Comparison of ENCODE assay signal across 8 cellular contexts in genomic region chr1:30744060-30744756, GRCh38. TPM values are rescaled to one million over a fixed set of nuclear protein-coding genes. Genes with fewer than 3 reads are reported as not detected.
DNase-seq lines count a peak whose midpoint lies in the region; ATAC-seq lines count a peak whose summit lies in the region.

No MANE protein-coding gene starts in this region.

- peaks cover 90 to 93% of the 10 kb centered on the region in 2 donors for H3K4me1 Mint-ChIP-seq in effector memory CD8-positive, alpha-beta T cell (ENCODE audit: low read depth in 2 of 2)

- H3K36me3 Mint-ChIP-seq in effector memory CD8-positive, alpha-beta T cell (ENCODE audit: insufficient read depth) = peaks cover 93% of the 10 kb centered on the region

- no peaks in the 10 kb centered on the region for H3K9me3 Mint-ChIP-seq in effector memory CD8-positive, alpha-beta T cell

- peak overlapping the region; percentile 99 for H3K4me3 Mint-ChIP-seq in effector memory CD8-positive, alpha-beta T cell

- no peaks in the 10 kb centered on the region for H3K27me3 Mint-ChIP-seq in effector memory CD8-positive, alpha-beta T cell

- DNase-seq in AG08395 (ENCODE audit: low spot score) (peak; percentile 41), GM19240 (ENCODE audit: insufficient read length, low spot score) (peak; percentile 64), LHCN-M2 (ENCODE audit: low read depth) (peak; percentile 57), NCI-H2227 treated with DMSO at 0.1 percent for 48 hours (lab: John Stamatoyannopoulos, UW) (no peak), NCI-H1092 (lab: John Stamatoyannopoulos, UW) (no peak), anterior cingulate cortex (lab: John Stamatoyannopoulos, UW) (no peak), NCI-H526 treated with DMSO at 0.1 percent for 48 hours (lab: John Stamatoyannopoulos, UW) (no peak)
- DNase-seq in effector memory CD8-positive, alpha-beta T cell = peak in 2 of 3 experiments; percentile 41 to 46

- H3K27ac Mint-ChIP-seq in effector memory CD8-positive, alpha-beta T cell = peak overlapping the region; percentile 99

- peak; percentile 54 for ATAC-seq in effector memory CD8-positive, alpha-beta T cell (replicated peaks)

RNA-seq across cellular contexts. Expression of gene LAPTM5, which starts 13.4 kb away (rescaled TPM):
- total RNA-seq in LHCN-M2 (2014; rRNA removed) = 1.2 and 1.3 TPM in 2 replicates
- polyA plus RNA-seq in LHCN-M2 (2012) = 4.3 TPM

RNA-seq across cellular contexts. Expression of gene MATN1, which starts 20.8 kb away (rescaled TPM):
- total RNA-seq in LHCN-M2 (2014; rRNA removed) = 0.06 and 0.32 TPM in 2 replicates
- 0.05 TPM for polyA plus RNA-seq in LHCN-M2 (2012)

Comparison
In these comparisons a context has a peak if more than half of its experiments do, and no peak if none do; other contexts are left out.
1. DNase-seq: peak in AG08395 (single experiment), GM19240 (single experiment), LHCN-M2 (single experiment) and effector memory CD8-positive, alpha-beta T cell (2 of 3); none in NCI-H2227 treated with DMSO at 0.1 percent for 48 hours (single experiment), NCI-H1092 (single experiment), anterior cingulate cortex (0 of 58) and NCI-H526 treated with DMSO at 0.1 percent for 48 hours (single experiment).